18 cellular contexts compared by ENCODE assay signal in the genomic region with DNA sequence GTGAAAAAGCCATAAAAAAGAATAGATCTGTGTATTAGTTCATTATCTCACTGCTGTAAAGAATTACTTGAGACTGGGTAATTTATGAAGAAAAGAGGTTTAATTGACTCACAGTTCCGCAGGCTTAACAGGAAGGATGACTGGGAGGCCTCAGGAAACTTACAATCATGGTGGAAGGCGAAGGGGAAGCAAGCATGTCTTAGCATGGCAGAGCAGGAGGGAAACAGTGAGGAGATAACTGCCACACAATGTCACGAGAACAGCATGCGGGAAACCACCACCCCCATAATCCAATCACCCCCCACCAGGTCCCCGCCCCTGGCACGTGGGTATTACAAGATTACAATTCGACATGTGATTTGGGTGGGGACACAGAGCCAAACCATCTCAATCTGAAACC.
"Had no signal": no experiment of that assay in that cellular context is flagged by ENCODE, and none has a peak within 500 bp of the region (broad histone marks: within the 10 kb centered on the region; RNA-seq: fewer than 3 reads in every experiment).

No MANE protein-coding gene starts in this region.

- H3K27me3 ChIP-seq: adrenal gland, body of pancreas, dorsolateral prefrontal cortex, foreskin keratinocyte, neutrophil, spleen had no signal

- DNase-seq: activated CD4-positive, alpha-beta T cell treated with anti-CD3 and anti-CD28 coated beads for 48 hours; activated CD8-positive, alpha-beta memory T cell treated with anti-CD3 and anti-CD28 coated beads, Interleukin-2, amount 50 U/mL, for 48 hours; activated CD8-positive, alpha-beta T cell treated with anti-CD3 and anti-CD28 coated beads, Interleukin-2, amount 10 ng/mL, durations not matched to agents 7 days and 5 days; activated naive CD4-positive, alpha-beta T cell treated with anti-CD3 and anti-CD28 coated beads for 36 hours; adrenal gland; body of pancreas; dorsolateral prefrontal cortex; foreskin keratinocyte; naive thymus-derived CD8-positive, alpha-beta T cell; right cardiac atrium; spleen; stimulated activated CD4-positive, alpha-beta T cell treated with anti-CD3 and anti-CD28 coated beads, Interleukin-1b, Interleukin-23, amount 100 ng/mL, for 48 hours; substantia nigra had no signal

- H3K4me3 Mint-ChIP-seq: activated CD8-positive, alpha-beta T cell treated with anti-CD3 and anti-CD28 coated beads, Interleukin-2, amount 10 ng/mL, durations not matched to agents 7 days and 5 days; activated naive CD4-positive, alpha-beta T cell treated with anti-CD3 and anti-CD28 coated beads for 36 hours; activated T-helper 1 cell treated with anti-CD3 and anti-CD28 coated beads, Interleukin-12 subunit alpha, Interleukin-12 subunit beta, Interleukin-2, Interleukin-4 antibody, amounts not matched to agents 30 ng/mL and 10 ng/mL and 1 ng/mL, durations not matched to agents 14 hours and 24 hours and 36 hours; naive thymus-derived CD8-positive, alpha-beta T cell; stimulated activated memory B cell treated with anti-CD40 and anti-IgM and Interleukin-4, amounts not matched to agents 10 μg/mL and 1 μg/mL and 100 μg/mL, for 72 hours; T-helper 1 cell treated with Interleukin-12 subunit alpha and Interleukin-12 subunit beta and Interleukin-4 antibody, amounts not matched to agents 30 μg/mL and 1 μg/mL, for 36 hours; type B pancreatic cell had no signal

- ATAC-seq: activated CD8-positive, alpha-beta T cell treated with anti-CD3 and anti-CD28 coated beads, Interleukin-2, amount 10 ng/mL, durations not matched to agents 7 days and 5 days; body of pancreas; foreskin keratinocyte; naive thymus-derived CD8-positive, alpha-beta T cell; stimulated activated memory B cell treated with anti-CD40 and anti-IgM and Interleukin-4, amounts not matched to agents 10 μg/mL and 1 μg/mL and 100 μg/mL, for 72 hours had no signal

- H3K9me3 Mint-ChIP-seq: activated naive CD4-positive, alpha-beta T cell treated with anti-CD3 and anti-CD28 coated beads for 36 hours; activated T-helper 1 cell treated with anti-CD3 and anti-CD28 coated beads, Interleukin-12 subunit alpha, Interleukin-12 subunit beta, Interleukin-2, Interleukin-4 antibody, amounts not matched to agents 30 ng/mL and 10 ng/mL and 1 ng/mL, durations not matched to agents 14 hours and 24 hours and 36 hours; naive thymus-derived CD8-positive, alpha-beta T cell; stimulated activated memory B cell treated with anti-CD40 and anti-IgM and Interleukin-4, amounts not matched to agents 10 μg/mL and 1 μg/mL and 100 μg/mL, for 72 hours; T-helper 1 cell treated with Interleukin-12 subunit alpha and Interleukin-12 subunit beta and Interleukin-4 antibody, amounts not matched to agents 30 μg/mL and 1 μg/mL, for 36 hours; type B pancreatic cell had no signal

- H3K27me3 Mint-ChIP-seq: naive thymus-derived CD8-positive, alpha-beta T cell; stimulated activated memory B cell treated with anti-CD40 and anti-IgM and Interleukin-4, amounts not matched to agents 10 μg/mL and 1 μg/mL and 100 μg/mL, for 72 hours; type B pancreatic cell had no signal

- H3K4me3 ChIP-seq: adrenal gland, body of pancreas, spleen had no signal

- H3K9me3 ChIP-seq: adrenal gland, body of pancreas, neutrophil, spleen had no signal

- H3K27ac Mint-ChIP-seq: activated CD8-positive, alpha-beta T cell treated with anti-CD3 and anti-CD28 coated beads, Interleukin-2, amount 10 ng/mL, durations not matched to agents 7 days and 5 days; activated naive CD4-positive, alpha-beta T cell treated with anti-CD3 and anti-CD28 coated beads for 36 hours; activated T-helper 1 cell treated with anti-CD3 and anti-CD28 coated beads, Interleukin-12 subunit alpha, Interleukin-12 subunit beta, Interleukin-2, Interleukin-4 antibody, amounts not matched to agents 30 ng/mL and 10 ng/mL and 1 ng/mL, durations not matched to agents 14 hours and 24 hours and 36 hours; stimulated activated memory B cell treated with anti-CD40 and anti-IgM and Interleukin-4, amounts not matched to agents 10 μg/mL and 1 μg/mL and 100 μg/mL, for 72 hours; T-helper 1 cell treated with Interleukin-12 subunit alpha and Interleukin-12 subunit beta and Interleukin-4 antibody, amounts not matched to agents 30 μg/mL and 1 μg/mL, for 36 hours; type B pancreatic cell had no signal

- H3K27ac ChIP-seq: foreskin keratinocyte, neutrophil, spleen had no signal
